In the genomic region with DNA sequence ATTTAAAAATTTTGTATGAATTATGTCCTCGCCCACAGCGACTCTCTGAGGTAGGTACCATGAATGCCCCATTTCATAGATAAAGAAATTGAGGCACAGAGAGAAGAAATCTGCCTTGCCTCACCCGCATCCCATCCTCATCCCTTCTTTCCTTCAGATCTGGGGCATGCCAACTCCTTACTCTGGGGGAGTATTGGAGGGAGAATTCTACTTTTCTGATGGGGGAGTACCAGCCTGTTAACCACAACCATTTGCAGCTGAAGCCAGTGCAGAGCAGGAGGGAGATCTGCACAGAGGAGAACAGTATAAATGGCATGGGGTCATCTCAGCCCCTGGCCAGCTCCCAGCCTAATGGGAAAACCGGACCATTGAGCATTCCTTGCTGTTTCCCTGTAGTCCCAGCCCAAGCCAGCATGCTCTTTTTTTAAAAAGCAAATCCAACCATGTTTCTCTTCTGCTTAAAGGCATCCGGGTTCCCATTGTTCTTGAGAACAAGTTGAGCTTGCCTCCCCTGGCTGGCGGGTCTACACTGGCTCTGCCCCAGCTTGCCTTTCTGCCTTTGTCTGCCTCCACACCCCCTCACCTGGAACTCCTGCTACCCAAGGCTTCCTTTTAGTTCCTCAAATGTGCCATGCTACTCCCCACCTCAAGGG, we compare ENCODE assay signal across 10 cellular contexts. TPM values are rescaled to one million over a fixed set of nuclear protein-coding genes. Genes with fewer than 3 reads are reported as not detected.
A peak's percentile ranks its signal among the peaks of the same experiment; 100 is the strongest.
DNase-seq lines count a peak whose midpoint lies in the region; ATAC-seq, FAIRE-seq and TF ChIP-seq lines count a peak whose summit lies in the region.
"Had no signal": no experiment of that assay in that cellular context is flagged by ENCODE, and none has a peak within 500 bp of the region (broad histone marks: within the 10 kb centered on the region; RNA-seq: fewer than 3 reads in every experiment).

No MANE protein-coding gene starts in this region.

- dilution Hi-C loops in keratinocyte (cut with MboI; ENCODE audit: extremely low pct_ligation_motif_present, low sequenced_read_pairs): no loop called here

- no peak overlapping the region for H3K9ac ChIP-seq in keratinocyte (ENCODE audit: control insufficient read depth, extremely low read depth, insufficient read depth, low read length)

- peak; percentile 70 for FAIRE-seq in keratinocyte (lab: Jason Lieb, UNC)

- DNase-seq in activated naive CD4-positive, alpha-beta T cell treated with anti-CD3 and anti-CD28 coated beads for 36 hours: no peak
- no peak for DNase-seq in activated naive CD4-positive, alpha-beta T cell treated with Interleukin-2 at 50 U/mL for 16 hours
- DNase-seq in keratinocyte (ENCODE audit: low read depth, low spot score): no peak
- no peak for DNase-seq in thoracic aorta (ENCODE audit: low spot score)
- DNase-seq in DMS79 treated with DMSO at 0.1 percent for 48 hours (lab: John Stamatoyannopoulos, UW): no peak
- no peak for DNase-seq in RPMI8226
- DNase-seq: cortex of kidney had no signal

- H3K36me3 ChIP-seq in keratinocyte (ENCODE audit: control insufficient read depth in 2 of 2, extremely low read depth in 1 of 2, insufficient read depth in 2 of 2, low read length in 2 of 2) (peaks cover 0 to 2% of the 10 kb centered on the region in 2 experiments), thoracic aorta (no peaks in the 10 kb centered on the region)
- H3K36me3 ChIP-seq: MG63 had no signal

- no peaks in the 10 kb centered on the region for H3K9me3 Mint-ChIP-seq in activated naive CD4-positive, alpha-beta T cell treated with anti-CD3 and anti-CD28 coated beads for 36 hours
- peaks cover 6% of the 10 kb centered on the region for H3K9me3 Mint-ChIP-seq in activated T-helper 17 cell treated with anti-CD3 and anti-CD28 coated beads, Interleukin-2, amount 50 U/mL, for 72 hours

- no peaks in the 10 kb centered on the region for H3K27me3 ChIP-seq in keratinocyte (ENCODE audit: control insufficient read depth, extremely low read depth, insufficient read depth, low read length)
- H3K27me3 ChIP-seq in thoracic aorta (replicated peaks; ENCODE audit: insufficient read depth): no peaks in the 10 kb centered on the region
- H3K27me3 ChIP-seq: MG63 had no signal

- H3K27me3 Mint-ChIP-seq in activated naive CD4-positive, alpha-beta T cell treated with anti-CD3 and anti-CD28 coated beads for 36 hours (ENCODE audit: low read depth): peaks cover 57% of the 10 kb centered on the region
- peaks cover 56% of the 10 kb centered on the region for H3K27me3 Mint-ChIP-seq in activated T-helper 17 cell treated with anti-CD3 and anti-CD28 coated beads, Interleukin-2, amount 50 U/mL, for 72 hours

- no peak for ATAC-seq in activated T-helper 17 cell treated with anti-CD3 and anti-CD28 coated beads, Interleukin-2, amount 50 U/mL, for 72 hours (replicated peaks)
- ATAC-seq in thoracic aorta (ENCODE audit: insufficient number of reproducible peaks, low FRiP score, low read depth) (no peak), GM21619 (IDR thresholded peaks at IDR 0.05; ENCODE audit: unreplicated experiment) (no peak)

- H3K36me3 Mint-ChIP-seq in activated naive CD4-positive, alpha-beta T cell treated with anti-CD3 and anti-CD28 coated beads for 36 hours (ENCODE audit: low read depth): no peaks in the 10 kb centered on the region
- H3K36me3 Mint-ChIP-seq in activated T-helper 17 cell treated with anti-CD3 and anti-CD28 coated beads, Interleukin-2, amount 50 U/mL, for 72 hours (ENCODE audit: low read depth): peaks cover 5% of the 10 kb centered on the region

- no peaks in the 10 kb centered on the region for H3K9me3 ChIP-seq in keratinocyte (ENCODE audit: control insufficient read depth, low read depth, low read length)
- no peaks in the 10 kb centered on the region for H3K9me3 ChIP-seq in thoracic aorta
- H3K9me3 ChIP-seq: MG63 had no signal

- no peaks in the 10 kb centered on the region for H3K9me1 ChIP-seq in keratinocyte (ENCODE audit: control insufficient read depth, extremely low read depth, insufficient read depth, low read length)

- peak overlapping the region; percentile 56 for H3K4me3 Mint-ChIP-seq in activated naive CD4-positive, alpha-beta T cell treated with anti-CD3 and anti-CD28 coated beads for 36 hours
- H3K4me3 Mint-ChIP-seq in activated T-helper 17 cell treated with anti-CD3 and anti-CD28 coated beads, Interleukin-2, amount 50 U/mL, for 72 hours: peak overlapping the region; percentile 67

- H3K4me3 ChIP-seq in keratinocyte (ENCODE audit: control insufficient read depth in 2 of 3, extremely low read depth in 1 of 3, insufficient read depth in 2 of 3, low read depth in 1 of 3, low read length in 3 of 3) (peak overlapping the region in 2 of 3 experiments; percentile 27 to 87), thoracic aorta (peak overlapping the region; percentile 94)

- peak overlapping the region; percentile 62 for H2AFZ ChIP-seq in keratinocyte (ENCODE audit: control insufficient read depth, low read length)

- TF ChIP-seq CTCF in keratinocyte (optimal IDR thresholded peaks at IDR 0.05 in 1 of 3, IDR thresholded peaks at IDR 0.05 in 1 of 3, conservative IDR thresholded peaks at IDR 0.05 in 1 of 3; ENCODE audit: extremely low read depth in 1 of 3, insufficient read depth in 2 of 3, low read length in 3 of 3) (no peak), thoracic aorta (IDR thresholded peaks at IDR 0.05) (no peak)

- H3K79me2 ChIP-seq in keratinocyte (ENCODE audit: control insufficient read depth, insufficient read depth, low read length): no peaks in the 10 kb centered on the region

- no peaks in the 10 kb centered on the region for H4K20me1 ChIP-seq in keratinocyte (ENCODE audit: control insufficient read depth, extremely low read depth, insufficient read depth, low read length)

- CTCF ChIA-PET in activated naive CD4-positive, alpha-beta T cell treated with anti-CD3 and anti-CD28 coated beads for 36 hours (lab: Charles Lee): no interaction called here

- peak overlapping the region; percentile 7 for H3K27ac Mint-ChIP-seq in activated naive CD4-positive, alpha-beta T cell treated with anti-CD3 and anti-CD28 coated beads for 36 hours
- H3K27ac Mint-ChIP-seq in activated T-helper 17 cell treated with anti-CD3 and anti-CD28 coated beads, Interleukin-2, amount 50 U/mL, for 72 hours: no peak overlapping the region

- intact Hi-C loops in activated naive CD4-positive, alpha-beta T cell treated with anti-CD3 and anti-CD28 coated beads for 36 hours (cut with micrococcal nuclease): no loop called here

- peaks cover 16% of the 10 kb centered on the region for H3K4me1 ChIP-seq in keratinocyte (ENCODE audit: control insufficient read depth, extremely low read depth, insufficient read depth, low read length)
- H3K4me1 ChIP-seq in thoracic aorta (ENCODE audit: control insufficient read depth in 1 of 2, low read depth in 2 of 2): peaks cover 2 to 14% of the 10 kb centered on the region in 2 donors

- H3K4me2 ChIP-seq in keratinocyte (ENCODE audit: control insufficient read depth, extremely low read depth, insufficient read depth, low read depth, low read length): peak overlapping the region; percentile 85

- peaks cover 11% of the 10 kb centered on the region for H3K4me1 Mint-ChIP-seq in activated naive CD4-positive, alpha-beta T cell treated with anti-CD3 and anti-CD28 coated beads for 36 hours (ENCODE audit: low read depth)
- H3K4me1 Mint-ChIP-seq in activated T-helper 17 cell treated with anti-CD3 and anti-CD28 coated beads, Interleukin-2, amount 50 U/mL, for 72 hours: peaks cover 4% of the 10 kb centered on the region

- no peak overlapping the region for H3K27ac ChIP-seq in keratinocyte (ENCODE audit: control insufficient read depth, insufficient read depth, low read length)
- peak overlapping the region in 1 of 2 donors; percentile 95 for H3K27ac ChIP-seq in thoracic aorta

RNA-seq across cellular contexts. Expression of a gene that starts 8.7 kb away (rescaled TPM):
- total RNA-seq in activated naive CD4-positive, alpha-beta T cell treated with anti-CD3 and anti-CD28 coated beads for 36 hours: under 1 TPM; 0.07 to 0.21 TPM
- under 1 TPM; 0.13 to 0.30 TPM for total RNA-seq in activated T-helper 17 cell treated with anti-CD3 and anti-CD28 coated beads, Interleukin-2, amount 50 U/mL, for 72 hours
- polyA plus RNA-seq in keratinocyte: 1.5 to 3.1 TPM (median 2.8 TPM) in 3 replicates
- polyA plus RNA-seq in keratinocyte (2011; ENCODE audit: low read depth): 5.3 TPM
- polyA plus RNA-seq in keratinocyte (2011; cell fraction: cytosol; rRNA removed): 1.6 and 3.4 TPM in 2 replicates
- polyA plus RNA-seq in keratinocyte (2011; cell fraction: nucleus; rRNA removed): 7.3 and 10.0 TPM in 2 replicates
- 8.2 and 11.6 TPM in 2 replicates for polyA plus RNA-seq in keratinocyte (2012; ENCODE audit: low replicate concordance)
- polyA minus RNA-seq in keratinocyte: 0.32 to 1.7 TPM (median 1.3 TPM) in 3 replicates
- 18.0 TPM for polyA minus RNA-seq in keratinocyte (2011; cell fraction: cytosol; rRNA and poly(A)+ RNA removed)
- 13.2 and 16.4 TPM in 2 replicates for polyA minus RNA-seq in keratinocyte (2011; cell fraction: nucleus; rRNA and poly(A)+ RNA removed)
- total RNA-seq in thoracic aorta: 10 to 100 TPM; 28.8 to 42.3 TPM

RNA-seq across cellular contexts. Expression of a gene that starts 21.2 kb away (rescaled TPM):
- not detected for total RNA-seq in activated naive CD4-positive, alpha-beta T cell treated with anti-CD3 and anti-CD28 coated beads for 36 hours
- total RNA-seq in activated T-helper 17 cell treated with anti-CD3 and anti-CD28 coated beads, Interleukin-2, amount 50 U/mL, for 72 hours: not detected
- 0.46 TPM in 1 of 3 replicates, not detected in the others for polyA plus RNA-seq in keratinocyte
- not detected for polyA plus RNA-seq in keratinocyte (2011; ENCODE audit: low read depth)
- 0.32 TPM in 1 of 2 replicates, not detected in the other for polyA plus RNA-seq in keratinocyte (2011; cell fraction: cytosol; rRNA removed)
- 0.60 TPM in 1 of 2 replicates, not detected in the other for polyA plus RNA-seq in keratinocyte (2011; cell fraction: nucleus; rRNA removed)
- not detected in 2 replicates for polyA plus RNA-seq in keratinocyte (2012; ENCODE audit: low replicate concordance)
- 1.0 TPM in 1 of 3 replicates, not detected in the others for polyA minus RNA-seq in keratinocyte
- polyA minus RNA-seq in keratinocyte (2011; cell fraction: cytosol; rRNA and poly(A)+ RNA removed): not detected
- 2.6 TPM in 1 of 2 replicates, not detected in the other for polyA minus RNA-seq in keratinocyte (2011; cell fraction: nucleus; rRNA and poly(A)+ RNA removed)
- total RNA-seq in thoracic aorta: 10 to 100 TPM in 1 of 2 donors, 1 to 10 TPM in 1; 8.3 to 36.6 TPM

Comparison
In these comparisons a context has a peak if more than half of its experiments do, and no peak if none do; other contexts are left out.
1. RNA of a gene that starts 8.7 kb away (total RNA-seq): 28.8 to 42.3 TPM in thoracic aorta; 0.13 to 0.30 TPM in activated T-helper 17 cell treated with anti-CD3 and anti-CD28 coated beads, Interleukin-2, amount 50 U/mL, for 72 hours and 0.07 to 0.21 TPM in activated naive CD4-positive, alpha-beta T cell treated with anti-CD3 and anti-CD28 coated beads for 36 hours; every median in the first group is over 10 times any median in the second.
2. RNA of a gene that starts 21.2 kb away (total RNA-seq): 8.3 to 36.6 TPM in thoracic aorta; not detected in activated naive CD4-positive, alpha-beta T cell treated with anti-CD3 and anti-CD28 coated beads for 36 hours and not detected in activated T-helper 17 cell treated with anti-CD3 and anti-CD28 coated beads, Interleukin-2, amount 50 U/mL, for 72 hours; every median in the first group is over 4 times any median in the second.